ENCODE assay signal across 21 cellular contexts in the genomic region with DNA sequence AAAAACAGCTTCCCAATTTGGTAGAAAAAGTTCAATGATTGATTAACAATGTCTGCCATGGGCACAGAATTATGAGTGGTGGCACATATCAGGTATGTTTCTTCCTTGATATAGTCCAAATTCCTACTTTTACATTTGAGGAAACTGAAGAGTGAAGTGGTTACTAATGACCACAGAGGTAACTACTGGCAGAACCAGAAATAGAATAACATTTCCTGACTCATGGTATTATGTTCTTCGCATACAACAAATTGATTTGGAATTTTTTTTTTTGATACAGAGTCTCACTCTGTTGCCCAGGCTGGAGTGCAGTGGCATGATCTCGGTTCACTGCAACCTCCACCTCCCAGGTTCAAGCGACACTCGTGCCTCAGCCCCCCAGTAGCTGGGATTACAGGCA. TPM values are rescaled to one million over a fixed set of nuclear protein-coding genes. Genes with fewer than 3 reads are reported as not detected.
DNase-seq lines count a peak whose midpoint lies in the region; ATAC-seq and TF ChIP-seq lines count a peak whose summit lies in the region.
"Had no signal": no experiment of that assay in that cellular context is flagged by ENCODE, and none has a peak within 500 bp of the region (broad histone marks: within the 10 kb centered on the region; RNA-seq: fewer than 3 reads in every experiment).

No MANE protein-coding gene starts in this region.

- H3K27ac ChIP-seq in IMR-90 (ENCODE audit: insufficient read depth, low read length): no peak overlapping the region
- peak overlapping the region; percentile 5 to 23 for H3K27ac ChIP-seq in uterus
- H3K27ac ChIP-seq: RWPE1 had no signal

- H3K36me3 ChIP-seq in IMR-90 (ENCODE audit: control insufficient read depth, insufficient read depth, low read length) (no peaks in the 10 kb centered on the region), uterus (no peaks in the 10 kb centered on the region)

- CTCF ChIA-PET in IMR-90 (lab: Yijun Ruan, JAX): interaction anchor here (1.7 kb wide), 1 partner anchor 106 kb away, joined by 8 read pairs; no protein-coding TSS in a partner anchor

- DNase-seq in activated CD4-positive, alpha-beta T cell treated with anti-CD3 and anti-CD28 coated beads, Interleukin-2, amount 10 ng/mL, durations not matched to agents 24 days and 14 days: no peak
- DNase-seq in activated CD4-positive, alpha-beta T cell treated with anti-CD3 and anti-CD28 coated beads, Interleukin-2, amount 50 U/mL, for 1 hour: no peak
- DNase-seq in IMR-90 (no peak), uterus (no peak), left cardiac atrium (no peak), osteocyte (ENCODE audit: extremely low spot score, unreplicated experiment) (no peak), T1000 (lab: John Stamatoyannopoulos, UW) (no peak)
- DNase-seq: 8988T; CD4-positive, CD25-positive, alpha-beta regulatory T cell; DMS153; HFFc6; KBM-7; NCI-H1048; NCI-H1417 treated with DMSO at 0.1 percent for 48 hours; NCI-H1694 treated with DMSO at 0.1 percent for 48 hours; NCI-H2081; NCI-H2227 treated with DMSO at 0.1 percent for 48 hours; NCI-H526 treated with DMSO at 0.1 percent for 48 hours; SHP77 had no signal

- no peaks in the 10 kb centered on the region for H3K27me3 ChIP-seq in IMR-90 (ENCODE audit: control insufficient read depth, insufficient read depth, low read length)
- no peaks in the 10 kb centered on the region for H3K27me3 ChIP-seq in uterus

- peaks cover 7% of the 10 kb centered on the region for H3K9me3 Mint-ChIP-seq in activated CD4-positive, alpha-beta T cell treated with anti-CD3 and anti-CD28 coated beads, Interleukin-2, amount 10 ng/mL, durations not matched to agents 24 days and 14 days
- no peaks in the 10 kb centered on the region for H3K9me3 Mint-ChIP-seq in osteocyte (ENCODE audit: unreplicated experiment)
- H3K9me3 Mint-ChIP-seq: CD4-positive, CD25-positive, alpha-beta regulatory T cell; HFFc6 had no signal

- H2AFZ ChIP-seq in IMR-90 (replicated peaks; ENCODE audit: low read length, poor library complexity): no peak overlapping the region

- H3K36me3 Mint-ChIP-seq in activated CD4-positive, alpha-beta T cell treated with anti-CD3 and anti-CD28 coated beads, Interleukin-2, amount 10 ng/mL, durations not matched to agents 24 days and 14 days (ENCODE audit: low read depth): peaks cover 4% of the 10 kb centered on the region
- no peaks in the 10 kb centered on the region for H3K36me3 Mint-ChIP-seq in osteocyte (ENCODE audit: unreplicated experiment)
- H3K36me3 Mint-ChIP-seq: CD4-positive, CD25-positive, alpha-beta regulatory T cell had no signal

- no peak overlapping the region for H3K4me3 Mint-ChIP-seq in activated CD4-positive, alpha-beta T cell treated with anti-CD3 and anti-CD28 coated beads, Interleukin-2, amount 10 ng/mL, durations not matched to agents 24 days and 14 days
- no peak overlapping the region for H3K4me3 Mint-ChIP-seq in osteocyte (ENCODE audit: unreplicated experiment)
- H3K4me3 Mint-ChIP-seq: HFFc6 had no signal

- POLR2A ChIA-PET in IMR-90 (lab: Charles Lee; ENCODE audit: unreplicated experiment): no interaction called here

- H3K9me1 ChIP-seq in IMR-90 (ENCODE audit: insufficient read depth, low read length): peaks cover 3% of the 10 kb centered on the region; the same call in 1 of the 2 replicates

- peak overlapping the region; percentile 13; the same call in 1 of the 2 replicates for H2AK5ac ChIP-seq in IMR-90 (ENCODE audit: low read depth, low read length)

- ATAC-seq in IMR-90 (ENCODE audit: low read depth) (no peak), esophagus mucosa (peak; percentile 21), left cardiac atrium (no peak)

- intact Hi-C loops in activated CD4-positive, alpha-beta T cell treated with anti-CD3 and anti-CD28 coated beads, Interleukin-2, amount 10 ng/mL, durations not matched to agents 24 days and 14 days (cut with micrococcal nuclease): no loop called here
- intact Hi-C loops in IMR-90 (cut with micrococcal nuclease): no loop called here
- intact Hi-C loops in uterus (cut with DNase I; ENCODE audit: low total_unique reads): no loop called here
- intact Hi-C loops in left cardiac atrium (cut with DNase I): no loop called here

- H3K4me3 ChIP-seq in IMR-90 (ENCODE audit: insufficient read depth, low read depth, low read length): no peak overlapping the region
- no peak overlapping the region for H3K4me3 ChIP-seq in uterus

- H3K23ac ChIP-seq in IMR-90 (ENCODE audit: low read depth, low read length): no peak overlapping the region

- no peak overlapping the region for H2BK15ac ChIP-seq in IMR-90 (ENCODE audit: low read depth, low read length)

- no peak overlapping the region for H2BK5ac ChIP-seq in IMR-90 (ENCODE audit: low read depth, low read length, poor library complexity, severe bottlenecking)

- H3K79me1 ChIP-seq in IMR-90 (ENCODE audit: low read depth in 1 of 2, low read length in 2 of 2): peaks cover 0 to 5% of the 10 kb centered on the region in 2 experiments; a peak in 1 of 4 replicates

- H3K27ac Mint-ChIP-seq in activated CD4-positive, alpha-beta T cell treated with anti-CD3 and anti-CD28 coated beads, Interleukin-2, amount 10 ng/mL, durations not matched to agents 24 days and 14 days: peak overlapping the region; percentile 17
- no peak overlapping the region for H3K27ac Mint-ChIP-seq in osteocyte (ENCODE audit: unreplicated experiment)
- H3K27ac Mint-ChIP-seq: CD4-positive, CD25-positive, alpha-beta regulatory T cell; HFFc6 had no signal

- dilution Hi-C loops in IMR-90 (cut with HindIII; ENCODE audit: low sequenced_read_pairs, unreplicated experiment): no loop called here

- H3K4me1 Mint-ChIP-seq in activated CD4-positive, alpha-beta T cell treated with anti-CD3 and anti-CD28 coated beads, Interleukin-2, amount 10 ng/mL, durations not matched to agents 24 days and 14 days: peaks cover 53% of the 10 kb centered on the region
- peaks cover 38% of the 10 kb centered on the region for H3K4me1 Mint-ChIP-seq in osteocyte (ENCODE audit: unreplicated experiment)

- no peak overlapping the region for H3K4ac ChIP-seq in IMR-90 (ENCODE audit: low read depth, low read length)

- no peaks in the 10 kb centered on the region for H4K20me1 ChIP-seq in IMR-90 (ENCODE audit: insufficient read depth, low read length)

- BruUV-seq in IMR-90 (replicated peaks; lab: Mats Ljungman, UMichigan): no TSS peak

- no peak overlapping the region for H2BK20ac ChIP-seq in IMR-90 (ENCODE audit: low read depth, low read length)

- H3K4me2 ChIP-seq in IMR-90 (ENCODE audit: low read depth, low read length): no peak overlapping the region

- in situ Hi-C loops in IMR-90 (cut with MboI; ENCODE audit: low sequenced_read_pairs): no loop called here

- no peak overlapping the region for H3K9ac ChIP-seq in IMR-90 (ENCODE audit: low read depth, low read length)

- H3K56ac ChIP-seq in IMR-90 (ENCODE audit: extremely low read depth, insufficient read depth, low read length): no peak overlapping the region

- peak overlapping the region; percentile 47; the same call in 1 of the 2 replicates for H4K5ac ChIP-seq in IMR-90 (ENCODE audit: low read depth, low read length)

- no peak for TF ChIP-seq POLR2A in IMR-90 (IDR thresholded peaks at IDR 0.05; ENCODE audit: low read depth, low read length)
- no peak for TF ChIP-seq POLR2A in uterus (IDR thresholded peaks at IDR 0.05)

- H2AK9ac ChIP-seq in IMR-90 (replicated peaks; ENCODE audit: low read depth, low read length, poor library complexity): no peak overlapping the region

- H3K9me3 ChIP-seq in IMR-90 (ENCODE audit: control insufficient read depth, insufficient read depth, low read length): no peaks in the 10 kb centered on the region
- no peaks in the 10 kb centered on the region for H3K9me3 ChIP-seq in uterus

- 0 out of 2 replicates have a peak overlapping the region, but pooled peaks have one; percentile 19 for H2BK120ac ChIP-seq in IMR-90 (ENCODE audit: low read depth, low read length)

- H3K14ac ChIP-seq in IMR-90 (replicated peaks; ENCODE audit: low read depth, low read length): no peak overlapping the region

- WGBS in IMR-90 (ENCODE audit: extremely low coverage in 2 of 2, insufficient read length in 1 of 2), 2 experiments: 100% methylated on average over 1 of the region's 4 CpGs; no CpG with 5 or more reads in 1 of the 2 experiments

- H3K27me3 Mint-ChIP-seq in activated CD4-positive, alpha-beta T cell treated with anti-CD3 and anti-CD28 coated beads, Interleukin-2, amount 10 ng/mL, durations not matched to agents 24 days and 14 days: no peaks in the 10 kb centered on the region
- no peaks in the 10 kb centered on the region for H3K27me3 Mint-ChIP-seq in osteocyte (ENCODE audit: unreplicated experiment)
- H3K27me3 Mint-ChIP-seq: CD4-positive, CD25-positive, alpha-beta regulatory T cell had no signal

- no peak overlapping the region for H3K18ac ChIP-seq in IMR-90 (ENCODE audit: low read depth, low read length)

- peaks cover 7% of the 10 kb centered on the region for H3K4me1 ChIP-seq in IMR-90 (ENCODE audit: control insufficient read depth, insufficient read depth, low read length)
- peaks cover 4 to 6% of the 10 kb centered on the region in 2 donors for H3K4me1 ChIP-seq in uterus

- TF ChIP-seq RAD21 in IMR-90 (IDR thresholded peaks at IDR 0.05; ENCODE audit: low read length): no peak

- TF ChIP-seq CTCF in IMR-90 (conservative IDR thresholded peaks at IDR 0.05; ENCODE audit: low read depth, low read length) (no peak), uterus (IDR thresholded peaks at IDR 0.05) (no peak), osteocyte (IDR thresholded peaks at IDR 0.05) (no peak)

- no peak overlapping the region for H4K91ac ChIP-seq in IMR-90 (ENCODE audit: insufficient read depth, low read depth, low read length)

- no peak overlapping the region for H4K8ac ChIP-seq in IMR-90 (ENCODE audit: low read depth in 2 of 2, low read length in 2 of 2)

RNA-seq across cellular contexts. Expression of gene NFE2L2, which starts 6.0 kb away (rescaled TPM):
- total RNA-seq in activated CD4-positive, alpha-beta T cell treated with anti-CD3 and anti-CD28 coated beads, Interleukin-2, amount 10 ng/mL, durations not matched to agents 24 days and 14 days: 63.5 and 63.7 TPM in 2 replicates
- 72.8 and 83.5 TPM in 2 replicates for total RNA-seq in IMR-90 (2012; rRNA removed)
- polyA plus RNA-seq in IMR-90 (2012; rRNA removed): 64.7 and 72.7 TPM in 2 replicates
- polyA plus RNA-seq in IMR-90 (2012; cell fraction: cytosol; rRNA removed): 24.4 and 31.1 TPM in 2 replicates
- 12.9 and 91.4 TPM in 2 replicates for polyA plus RNA-seq in IMR-90 (2012; cell fraction: nucleus; rRNA removed; ENCODE audit: low replicate concordance)
- total RNA-seq in esophagus mucosa: 179 TPM
- 100 to 1,000 TPM in 1 of 4 donors, 10 to 100 TPM in 3; 53.0 to 148 (median 90.0) TPM for total RNA-seq in uterus
- 10 to 100 TPM; 68.4 to 69.0 TPM for total RNA-seq in left cardiac atrium
- total RNA-seq in osteocyte: 98.4 and 100 TPM in 2 replicates

RNA-seq across cellular contexts. Expression of gene HNRNPA3, which starts 57.9 kb away (rescaled TPM):
- 333 and 336 TPM in 2 replicates for total RNA-seq in activated CD4-positive, alpha-beta T cell treated with anti-CD3 and anti-CD28 coated beads, Interleukin-2, amount 10 ng/mL, durations not matched to agents 24 days and 14 days
- total RNA-seq in IMR-90 (2012; rRNA removed) (18.6 and 35.6 TPM in 2 replicates), esophagus mucosa (142 TPM), uterus (100 to 1,000 TPM in 2 of 4 donors, 10 to 100 TPM in 2; 56.4 to 256 (median 107) TPM), left cardiac atrium (100 to 1,000 TPM in 1 of 2 donors, 10 to 100 TPM in 1; 81.3 to 117 TPM), osteocyte (127 and 136 TPM in 2 replicates)
- 111 and 119 TPM in 2 replicates for polyA plus RNA-seq in IMR-90 (2012; rRNA removed)
- polyA plus RNA-seq in IMR-90 (2012; cell fraction: cytosol; rRNA removed): 20.4 and 31.8 TPM in 2 replicates
- polyA plus RNA-seq in IMR-90 (2012; cell fraction: nucleus; rRNA removed; ENCODE audit: low replicate concordance): 9.3 and 76.5 TPM in 2 replicates
